8 cellular contexts compared by ENCODE assay signal in the genomic region with DNA sequence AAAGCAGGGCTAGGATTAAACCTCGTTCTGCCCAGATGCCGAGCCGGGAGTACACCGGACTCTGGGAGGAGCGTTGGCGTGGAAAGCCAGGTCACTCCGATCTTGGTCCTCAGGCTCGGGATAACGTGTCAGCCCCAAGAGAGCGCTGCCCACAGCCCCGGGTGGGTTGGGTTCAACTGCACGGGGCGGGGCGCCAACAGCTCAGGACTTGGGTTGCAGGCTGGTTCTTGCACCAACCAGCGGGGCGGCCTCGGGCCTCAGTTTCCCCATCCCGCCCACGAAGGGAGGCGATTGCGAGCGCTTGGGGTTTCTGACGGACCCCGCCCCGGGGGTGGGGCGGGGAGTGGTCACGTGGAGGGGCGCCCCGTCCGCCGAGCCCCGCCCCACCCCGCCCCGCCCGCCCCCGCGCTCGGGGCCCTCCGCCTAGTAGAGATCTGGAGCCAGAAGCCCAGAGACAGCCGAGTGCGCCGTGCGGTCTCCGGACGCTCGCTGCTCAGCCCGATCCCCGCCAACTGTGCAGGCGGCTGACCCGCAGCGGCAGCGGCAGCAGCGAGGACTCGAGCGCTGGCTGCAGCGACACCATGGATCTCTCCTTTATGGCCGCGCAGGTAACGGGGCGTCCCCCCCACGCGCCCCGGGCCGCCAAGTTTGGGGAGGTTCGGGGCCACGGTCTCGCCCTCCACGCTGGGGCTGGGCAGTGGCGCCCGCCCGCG.
DNase-seq lines count a peak whose midpoint lies in the region; ATAC-seq and TF ChIP-seq lines count a peak whose summit lies in the region.

A gene (plus strand): TSS at position 443 of the 713 bp plus-strand sequence. CDS start 139 bp downstream, at position 582.

- peak within 1 kb of the TSS; percentile 76 for H3K4me3 ChIP-seq in HUES48 (ENCODE audit: low read depth, low read length)
- H3K4me3 ChIP-seq in WI38 (ENCODE audit: low read depth, low read length): peak within 1 kb of the TSS; percentile 81

- no peak within 1 kb of the TSS for H3K27ac Mint-ChIP-seq in central memory CD8-positive, alpha-beta T cell (ENCODE audit: low read depth)

- peak within 1 kb of the TSS; percentile 59 for H3K4me3 Mint-ChIP-seq in central memory CD8-positive, alpha-beta T cell

- H3K9me3 ChIP-seq in HUES48 (ENCODE audit: control insufficient read depth, insufficient read depth, low read length): no peaks in the 10 kb centered on the region

- peaks cover 13% of the 10 kb centered on the region for H3K4me1 Mint-ChIP-seq in central memory CD8-positive, alpha-beta T cell

- H3K27me3 ChIP-seq in HUES48 (ENCODE audit: control insufficient read depth, insufficient read depth, low read length): peaks cover 33% of the 10 kb centered on the region

- peak within 1 kb of the TSS; percentile 69 for H3K9ac ChIP-seq in HUES48 (ENCODE audit: low read depth, low read length)

- H3K27me3 Mint-ChIP-seq in central memory CD8-positive, alpha-beta T cell: peaks cover 85% of the 10 kb centered on the region

- no peaks in the 10 kb centered on the region for H3K9me3 Mint-ChIP-seq in central memory CD8-positive, alpha-beta T cell

- no peaks in the 10 kb centered on the region for H3K4me1 ChIP-seq in HUES48 (ENCODE audit: control insufficient read depth, insufficient read depth, low read length)

- TF ChIP-seq CTCF in WI38 (IDR thresholded peaks at IDR 0.05; ENCODE audit: low read depth, low read length): no peak

- ATAC-seq in central memory CD8-positive, alpha-beta T cell (replicated peaks; ENCODE audit: extremely low read depth, poor library complexity, severe bottlenecking): no peak
- ATAC-seq in HG03095 (IDR thresholded peaks at IDR 0.05; ENCODE audit: unreplicated experiment): no peak

- peaks cover 2% of the 10 kb centered on the region for H3K36me3 Mint-ChIP-seq in central memory CD8-positive, alpha-beta T cell (ENCODE audit: insufficient read depth)

- H3K27ac ChIP-seq in HUES48 (ENCODE audit: low read depth, low read length): no peak within 1 kb of the TSS

- DNase-seq in DMS79 treated with DMSO at 0.1 percent for 48 hours (lab: John Stamatoyannopoulos, UW): peak; percentile 68
- DNase-seq in central memory CD8-positive, alpha-beta T cell (ENCODE audit: low spot score in 2 of 2): no peak
- peak; percentile 22 for DNase-seq in kidney tubule cell (ENCODE audit: low spot score)
- peak; percentile 78 for DNase-seq in stimulated activated CD4-positive, alpha-beta T cell treated with anti-CD3 and anti-CD28 coated beads, Interleukin-15, amount 100 ng/mL, for 24 hours
- no peak for DNase-seq in effector CD8-positive, alpha-beta T cell (lab: John Stamatoyannopoulos, UW)

- no peaks in the 10 kb centered on the region for H3K36me3 ChIP-seq in HUES48 (ENCODE audit: control insufficient read depth, insufficient read depth, low read length)

Comparison
In these comparisons a context has a peak if more than half of its experiments do, and no peak if none do; other contexts are left out.
1. DNase-seq: peak in DMS79 treated with DMSO at 0.1 percent for 48 hours (single experiment), kidney tubule cell (single experiment) and stimulated activated CD4-positive, alpha-beta T cell treated with anti-CD3 and anti-CD28 coated beads, Interleukin-15, amount 100 ng/mL, for 24 hours (single experiment); none in central memory CD8-positive, alpha-beta T cell (0 of 2) and effector CD8-positive, alpha-beta T cell (single experiment).